ENCODE assay signal across 17 cellular contexts in genomic region chr15:83288381-83288801, GRCh38. TPM values are rescaled to one million over a fixed set of nuclear protein-coding genes. Genes with fewer than 3 reads are reported as not detected.
A peak's percentile ranks its signal among the peaks of the same experiment; 100 is the strongest.
DNase-seq lines count a peak whose midpoint lies in the region; FAIRE-seq and TF ChIP-seq lines count a peak whose summit lies in the region.
"Had no signal": no experiment of that assay in that cellular context is flagged by ENCODE, and none has a peak within 500 bp of the region (broad histone marks: within the 10 kb centered on the region; RNA-seq: fewer than 3 reads in every experiment).

No MANE protein-coding gene starts in this region.

- peak overlapping the region; percentile 61 for H3K9ac ChIP-seq in astrocyte (ENCODE audit: low read length)

- H3K36me3 ChIP-seq in astrocyte (ENCODE audit: insufficient read depth, low read length), result no peaks in the 10 kb centered on the region
- H3K36me3 ChIP-seq: thyroid gland had no signal

- no peaks in the 10 kb centered on the region for H3K27me3 ChIP-seq in astrocyte (ENCODE audit: insufficient read depth, low read length)

- H4K20me1 ChIP-seq in astrocyte (ENCODE audit: insufficient read depth, low read length), result no peaks in the 10 kb centered on the region

- H3K27me3 Mint-ChIP-seq in astrocyte (ENCODE audit: low read depth, unreplicated experiment), result no peaks in the 10 kb centered on the region
- peaks cover 42% of the 10 kb centered on the region for H3K27me3 Mint-ChIP-seq in T-helper 2 cell treated with Interferon-gamma antibody and Interleukin-4, amounts not matched to agents 5 μg/mL and 100 μg/mL, for 36 hours (ENCODE audit: low read depth)

- peaks cover 57% of the 10 kb centered on the region for H3K4me1 Mint-ChIP-seq in astrocyte (ENCODE audit: low read depth, unreplicated experiment)
- peaks cover 2% of the 10 kb centered on the region for H3K4me1 Mint-ChIP-seq in T-helper 2 cell treated with Interferon-gamma antibody and Interleukin-4, amounts not matched to agents 5 μg/mL and 100 μg/mL, for 36 hours (ENCODE audit: low read depth)

- H3K79me2 ChIP-seq in astrocyte (ENCODE audit: insufficient read depth, low read length), result peaks cover 4% of the 10 kb centered on the region

- no peak for TF ChIP-seq CTCF in astrocyte (IDR thresholded peaks at IDR 0.05; ENCODE audit: insufficient read depth, low read depth, low read length)

- H3K27ac Mint-ChIP-seq in astrocyte (ENCODE audit: unreplicated experiment), result peak overlapping the region; percentile 94
- no peak overlapping the region for H3K27ac Mint-ChIP-seq in T-helper 2 cell treated with Interferon-gamma antibody and Interleukin-4, amounts not matched to agents 5 μg/mL and 100 μg/mL, for 36 hours
- H3K27ac Mint-ChIP-seq: activated naive CD8-positive, alpha-beta T cell; CD4-positive, alpha-beta T cell; T-cell had no signal

- H3K4me1 ChIP-seq in astrocyte (ENCODE audit: insufficient read depth, low read length), result peaks cover 53% of the 10 kb centered on the region
- H3K4me1 ChIP-seq: psoas muscle had no signal

- H3K9me3 ChIP-seq in astrocyte (ENCODE audit: insufficient read depth, low read depth, low read length), result no peaks in the 10 kb centered on the region
- H3K9me3 ChIP-seq: psoas muscle, thyroid gland had no signal

- peak overlapping the region; percentile 43 for H3K4me2 ChIP-seq in astrocyte (ENCODE audit: low read length)

- no peak for FAIRE-seq in astrocyte (lab: Jason Lieb, UNC)
- FAIRE-seq in urothelium cell line (lab: Jason Lieb, UNC), result peak; percentile 79

- H3K9me3 Mint-ChIP-seq in astrocyte (ENCODE audit: unreplicated experiment), result no peaks in the 10 kb centered on the region
- no peaks in the 10 kb centered on the region for H3K9me3 Mint-ChIP-seq in T-helper 2 cell treated with Interferon-gamma antibody and Interleukin-4, amounts not matched to agents 5 μg/mL and 100 μg/mL, for 36 hours
- H3K9me3 Mint-ChIP-seq: CD4-positive, alpha-beta T cell; T-cell had no signal

- no peak overlapping the region for H2AFZ ChIP-seq in astrocyte (ENCODE audit: low read depth, low read length)

- DNase-seq in HT1080 (ENCODE audit: low read depth), result peak; percentile 21
- DNase-seq in astrocyte (ENCODE audit: low read depth), result no peak
- DNase-seq in islet precursor cell, result peak; percentile 86
- peak; percentile 71 for DNase-seq in urothelium cell line (ENCODE audit: low spot score)
- no peak for DNase-seq in T-helper 2 cell treated with Interferon-gamma antibody and Interleukin-4, amounts not matched to agents 5 μg/mL and 100 μg/mL, for 36 hours (ENCODE audit: low spot score)
- no peak for DNase-seq in C1 segment of cervical spinal cord (lab: John Stamatoyannopoulos, UW)
- DNase-seq in NCI-H774 (lab: John Stamatoyannopoulos, UW), result no peak
- DNase-seq: activated CD4-positive, CD25-positive, alpha-beta regulatory T cell treated with anti-CD3 and anti-CD28 coated beads, Interleukin-2, amount 50 U/mL, for 72 hours; activated CD8-positive, alpha-beta memory T cell treated with anti-CD3 and anti-CD28 coated beads, Interleukin-2, amount 50 U/mL, for 48 hours; caudate nucleus; CD4-positive, alpha-beta T cell; GDM1; NCI-H1417; psoas muscle; T-cell had no signal

- no peak overlapping the region for H3K4me3 ChIP-seq in astrocyte (ENCODE audit: insufficient read depth, low read depth, low read length)
- H3K4me3 ChIP-seq: psoas muscle, thyroid gland had no signal

- peak overlapping the region; percentile 91 for H3K27ac ChIP-seq in astrocyte (ENCODE audit: low read depth, low read length)
- H3K27ac ChIP-seq: psoas muscle, thyroid gland had no signal

- no peak overlapping the region for H3K4me3 Mint-ChIP-seq in astrocyte (ENCODE audit: unreplicated experiment)
- no peak overlapping the region for H3K4me3 Mint-ChIP-seq in T-helper 2 cell treated with Interferon-gamma antibody and Interleukin-4, amounts not matched to agents 5 μg/mL and 100 μg/mL, for 36 hours
- H3K4me3 Mint-ChIP-seq: activated naive CD8-positive, alpha-beta T cell; CD4-positive, alpha-beta T cell; T-cell had no signal

- H3K36me3 Mint-ChIP-seq in astrocyte (ENCODE audit: low read depth, unreplicated experiment), result no peaks in the 10 kb centered on the region
- no peaks in the 10 kb centered on the region for H3K36me3 Mint-ChIP-seq in T-helper 2 cell treated with Interferon-gamma antibody and Interleukin-4, amounts not matched to agents 5 μg/mL and 100 μg/mL, for 36 hours (ENCODE audit: low read depth)
- H3K36me3 Mint-ChIP-seq: activated naive CD8-positive, alpha-beta T cell; T-cell had no signal

RNA-seq across cellular contexts. Expression of gene BNC1, which starts 3.9 kb away (rescaled TPM):
- 14.8 and 18.1 TPM in 2 replicates for total RNA-seq in HT1080 (2014; rRNA removed; shearing (Covaris generic))
- polyA plus RNA-seq in HT1080 (2015; cell fraction: cytosol; rRNA removed), result 14.8 and 16.8 TPM in 2 replicates
- 14.2 and 14.3 TPM in 2 replicates for polyA plus RNA-seq in HT1080 (2015; cell fraction: nucleus; rRNA removed)
- 9.3 and 13.7 TPM in 2 replicates for total RNA-seq in astrocyte
- total RNA-seq: CD4-positive, alpha-beta T cell; T-cell had no signal

Comparison
In these comparisons a context has a peak if more than half of its experiments do, and no peak if none do; other contexts are left out.
1. DNase-seq: peak in HT1080 (single experiment), islet precursor cell (single experiment) and urothelium cell line (single experiment); none in astrocyte (single experiment), T-helper 2 cell treated with Interferon-gamma antibody and Interleukin-4, amounts not matched to agents 5 μg/mL and 100 μg/mL, for 36 hours (single experiment), C1 segment of cervical spinal cord (0 of 14) and NCI-H774 (single experiment).